In genomic region chr17:55576237-55576998, GRCh38 we compare ENCODE assay signal across 1 cellular context.
A peak's percentile ranks its signal among the peaks of the same experiment; 100 is the strongest.
TF ChIP-seq lines count a peak whose summit lies in the region.

No MANE protein-coding gene starts in this region.

TF ChIP-seq in K562, 482 proteins besides CTCF, POLR2A, EP300 and RAD21 (continued from another document and continues in another):
- no peak for TF ChIP-seq HMGN3 (IDR thresholded peaks at IDR 0.05; ENCODE audit: borderline replicate concordance, extremely low read depth, insufficient read length, low read depth, low read length)
- no peak for TF ChIP-seq ZNF436 (CRISPR knock-in tag; IDR thresholded peaks at IDR 0.05)
- no peak for TF ChIP-seq ZBTB49 (CRISPR knock-in tag; IDR thresholded peaks at IDR 0.05; ENCODE audit: borderline replicate concordance)
- peak; percentile 65; the same call in 1 of the 2 replicates for TF ChIP-seq ADNP (tag; IDR thresholded peaks at IDR 0.05)
- TF ChIP-seq SNRNP70 (optimal IDR thresholded peaks at IDR 0.05; ENCODE audit: low read depth, low read length): no peak
- TF ChIP-seq MCM3 (IDR thresholded peaks at IDR 0.05): no peak
- TF ChIP-seq PTTG1 (tag; IDR thresholded peaks at IDR 0.05; ENCODE audit: low read depth): no peak
- TF ChIP-seq PREB (CRISPR knock-in tag; IDR thresholded peaks at IDR 0.05): no peak
- TF ChIP-seq HDAC1 (IDR thresholded peaks at IDR 0.05): peak in 1 of 2 experiments; percentile 48; a peak in 2 of 4 replicates
- TF ChIP-seq ZNF395 (CRISPR knock-in tag; IDR thresholded peaks at IDR 0.05): 0 out of 2 replicates have a peak, but pooled peaks have one; percentile 26
- peak; percentile 97 for TF ChIP-seq ATF7 (IDR thresholded peaks at IDR 0.05)
- TF ChIP-seq THAP7 (CRISPR knock-in tag; IDR thresholded peaks at IDR 0.05): no peak
- no peak for TF ChIP-seq HNRNPK (IDR thresholded peaks at IDR 0.05; ENCODE audit: low read depth, low read length, poor library complexity, severe bottlenecking)
- no peak for TF ChIP-seq ZNF12 (CRISPR knock-in tag; IDR thresholded peaks at IDR 0.05)
- TF ChIP-seq ZNF512 (tag; IDR thresholded peaks at IDR 0.05): peak; percentile 43; the same call in 1 of the 2 replicates
- no peak for TF ChIP-seq HDAC3 (IDR thresholded peaks at IDR 0.05; ENCODE audit: borderline replicate concordance, partially characterized antibody)
- peak; percentile 62 for TF ChIP-seq FOSL1 (tag; conservative IDR thresholded peaks at IDR 0.05)
- TF ChIP-seq MCM5 (IDR thresholded peaks at IDR 0.05; ENCODE audit: low read depth): no peak
- no peak for TF ChIP-seq ZBTB33 (CRISPR knock-in tag; IDR thresholded peaks at IDR 0.05)
- no peak for TF ChIP-seq DNMT1 (IDR thresholded peaks at IDR 0.05)
- no peak for TF ChIP-seq E2F4 (CRISPR knock-in tag; IDR thresholded peaks at IDR 0.05; ENCODE audit: low read depth)
- TF ChIP-seq ELF1 (tag; IDR thresholded peaks at IDR 0.05): no peak
- TF ChIP-seq ZNF586 (CRISPR knock-in tag; conservative IDR thresholded peaks at IDR 0.05): no peak
- TF ChIP-seq ZNF263 (CRISPR knock-in tag; IDR thresholded peaks at IDR 0.05; ENCODE audit: borderline replicate concordance): peak; percentile 73
- no peak for TF ChIP-seq DIDO1 (tag; IDR thresholded peaks at IDR 0.05; ENCODE audit: low read depth)
- TF ChIP-seq ZNF77 (CRISPR knock-in tag; IDR thresholded peaks at IDR 0.05): no peak
- TF ChIP-seq SREBF1 (IDR thresholded peaks at IDR 0.05; ENCODE audit: borderline replicate concordance, low read depth, low read length): no peak
- TF ChIP-seq CHD2 (IDR thresholded peaks at IDR 0.05; ENCODE audit: low read depth, low read length): no peak
- no peak for TF ChIP-seq ZKSCAN3 (CRISPR knock-in tag; IDR thresholded peaks at IDR 0.05)
- no peak for TF ChIP-seq TCF7L2 (IDR thresholded peaks at IDR 0.05; ENCODE audit: low read depth, low read length)
- no peak for TF ChIP-seq CTCFL (IDR thresholded peaks at IDR 0.05; ENCODE audit: borderline replicate concordance, insufficient read depth, low read depth, low read length, poor library complexity, severe bottlenecking)
- TF ChIP-seq MLLT1 (IDR thresholded peaks at IDR 0.05): peak; percentile 40 to 78; a peak in 2 of 4 replicates
- TF ChIP-seq ZNF224 (CRISPR knock-in tag; IDR thresholded peaks at IDR 0.05): no peak
- TF ChIP-seq REST (CRISPR knock-in tag; IDR thresholded peaks at IDR 0.05; ENCODE audit: low read depth): no peak
- TF ChIP-seq NFIC (IDR thresholded peaks at IDR 0.05): no peak
- TF ChIP-seq E2F3 (CRISPR knock-in tag; IDR thresholded peaks at IDR 0.05): no peak
- no peak for TF ChIP-seq CBFA2T3 (IDR thresholded peaks at IDR 0.05)
- no peak for TF ChIP-seq CGGBP1 (CRISPR knock-in tag; IDR thresholded peaks at IDR 0.05)
- TF ChIP-seq FOXM1 (IDR thresholded peaks at IDR 0.05; ENCODE audit: low read depth): no peak; the same call in 1 of the 2 replicates
- TF ChIP-seq FOXM1 (CRISPR knock-in tag; IDR thresholded peaks at IDR 0.05; ENCODE audit: low read depth): no peak
- no peak for TF ChIP-seq MITF (IDR thresholded peaks at IDR 0.05)
- no peak for TF ChIP-seq NEUROD1 (IDR thresholded peaks at IDR 0.05; ENCODE audit: borderline replicate concordance, low read depth, low read length, partially characterized antibody)
- TF ChIP-seq ZNF431 (CRISPR knock-in tag; IDR thresholded peaks at IDR 0.05): no peak
- TF ChIP-seq ZKSCAN8 (CRISPR knock-in tag; IDR thresholded peaks at IDR 0.05): no peak
- no peak for TF ChIP-seq ZBTB17 (CRISPR knock-in tag; IDR thresholded peaks at IDR 0.05)
- no peak for TF ChIP-seq PPARD (CRISPR knock-in tag; IDR thresholded peaks at IDR 0.05)
